Comparison of ENCODE assay signal across 20 cellular contexts in the genomic region with DNA sequence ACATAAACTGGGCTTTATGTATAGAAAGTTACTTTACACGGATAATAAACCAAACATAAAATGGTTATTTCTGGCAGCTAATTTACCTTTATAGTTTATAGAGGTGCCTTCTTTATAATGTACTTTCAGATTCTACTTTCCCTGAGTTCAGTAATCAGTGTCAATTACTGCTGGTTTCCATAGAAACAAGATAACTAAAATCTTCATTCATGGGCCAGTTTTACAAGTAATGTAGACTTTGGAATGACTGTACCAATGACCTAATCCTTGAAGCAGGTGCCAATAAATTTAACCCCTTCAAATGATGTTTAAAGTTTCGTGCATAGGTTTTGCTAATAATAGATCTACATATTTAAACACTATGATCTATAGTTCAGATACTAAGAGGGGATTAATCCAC.
DNase-seq lines count a peak whose midpoint lies in the region; ATAC-seq, FAIRE-seq and TF ChIP-seq lines count a peak whose summit lies in the region.
"Had no signal": no experiment of that assay in that cellular context is flagged by ENCODE, and none has a peak within 500 bp of the region (broad histone marks: within the 10 kb centered on the region; RNA-seq: fewer than 3 reads in every experiment).

No MANE protein-coding gene starts in this region.

- H3K9me2 ChIP-seq in SK-N-SH = no peaks in the 10 kb centered on the region

- no peak for DNase-seq in SK-N-SH
- DNase-seq in left kidney (ENCODE audit: low read depth, low spot score) = peak; percentile 12
- no peak for DNase-seq in MV-4-11 (lab: John Stamatoyannopoulos, UW)
- no peak for DNase-seq in RWPE1 (ENCODE audit: low spot score)
- no peak for DNase-seq in activated CD4-positive, alpha-beta T cell treated with anti-CD3 and anti-CD28 coated beads, Interleukin-2, amount 50 U/mL, for 1 hour
- no peak for DNase-seq in activated naive CD8-positive, alpha-beta T cell treated with anti-CD3 and anti-CD28 coated beads for 36 hours
- DNase-seq: CD4-positive, CD25-positive, alpha-beta regulatory T cell; COR-L47; KG1; NCI-H1417 treated with DMSO at 0.1 percent for 48 hours; NCI-H1930; NCI-H446 treated with DMSO at 0.1 percent for 48 hours; SHP77 had no signal

- no peaks in the 10 kb centered on the region for H3K79me2 ChIP-seq in SK-N-SH (ENCODE audit: insufficient read depth)

- no peak for ATAC-seq in SK-N-SH treated with all-trans-retinoic acid at 6 μM for 48 hours

- TF ChIP-seq EP300 in SK-N-SH (IDR thresholded peaks at IDR 0.05; ENCODE audit: borderline replicate concordance in 1 of 2, low read depth in 1 of 2, low read length in 1 of 2) = no peak

- CTCF ChIA-PET in SK-N-SH (lab: Yijun Ruan, JAX) = interaction anchor here (0.9 kb wide), 1 partner anchor 43 kb away, joined by 4 read pairs; no protein-coding TSS in a partner anchor
- CTCF ChIA-PET in RWPE1 (lab: Yijun Ruan, JAX) = no interaction called here

- H3K4me3 ChIP-seq in SK-N-SH (ENCODE audit: low read depth in 2 of 2, low read length in 1 of 2) = no peak overlapping the region
- H3K4me3 ChIP-seq: SK-N-MC had no signal

- H3K27ac Mint-ChIP-seq in activated naive CD8-positive, alpha-beta T cell treated with anti-CD3 and anti-CD28 coated beads for 36 hours = no peak overlapping the region
- H3K27ac Mint-ChIP-seq: B cell; CD4-positive, CD25-positive, alpha-beta regulatory T cell had no signal

- no peak overlapping the region for H2AFZ ChIP-seq in SK-N-SH (ENCODE audit: low read depth)

- H3K4me3 Mint-ChIP-seq in activated naive CD8-positive, alpha-beta T cell treated with anti-CD3 and anti-CD28 coated beads for 36 hours = no peak overlapping the region
- H3K4me3 Mint-ChIP-seq: B cell; CD4-positive, CD25-positive, alpha-beta regulatory T cell had no signal

- H3K27me3 ChIP-seq in SK-N-SH (ENCODE audit: insufficient read depth) = no peaks in the 10 kb centered on the region

- TF ChIP-seq RAD21 in SK-N-SH (IDR thresholded peaks at IDR 0.05; ENCODE audit: low read length) = no peak

- H3K9ac ChIP-seq in SK-N-SH = no peak overlapping the region

- H3K36me3 ChIP-seq in SK-N-SH (replicated peaks in 1 of 2; ENCODE audit: control insufficient read depth in 1 of 2, insufficient read depth in 2 of 2, low read length in 1 of 2) = no peaks in the 10 kb centered on the region

- peaks cover 4% of the 10 kb centered on the region for H3K27me3 Mint-ChIP-seq in activated naive CD8-positive, alpha-beta T cell treated with anti-CD3 and anti-CD28 coated beads for 36 hours
- H3K27me3 Mint-ChIP-seq: B cell; CD4-positive, CD25-positive, alpha-beta regulatory T cell had no signal

- H3F3A ChIP-seq in SK-N-SH (replicated peaks; ENCODE audit: insufficient read depth) = no peaks in the 10 kb centered on the region

- 38% methylated on average over 2 of the region's 2 CpGs for WGBS in SK-N-SH (ENCODE audit: low lambda C conversion rate)

- peaks cover 0 to 31% of the 10 kb centered on the region in 2 experiments; a peak in 2 of 4 replicates for H3K4me1 ChIP-seq in SK-N-SH (ENCODE audit: control insufficient read depth in 1 of 2, insufficient read depth in 2 of 2, low read depth in 1 of 2, low read length in 1 of 2)

- no peaks in the 10 kb centered on the region for H3K9me3 Mint-ChIP-seq in activated naive CD8-positive, alpha-beta T cell treated with anti-CD3 and anti-CD28 coated beads for 36 hours

- H3K9me3 ChIP-seq in SK-N-SH = no peaks in the 10 kb centered on the region

- H3K36me3 Mint-ChIP-seq in activated naive CD8-positive, alpha-beta T cell treated with anti-CD3 and anti-CD28 coated beads for 36 hours = no peaks in the 10 kb centered on the region
- H3K36me3 Mint-ChIP-seq: CD4-positive, CD25-positive, alpha-beta regulatory T cell had no signal

- no peaks in the 10 kb centered on the region for H3K4me1 Mint-ChIP-seq in activated naive CD8-positive, alpha-beta T cell treated with anti-CD3 and anti-CD28 coated beads for 36 hours
- H3K4me1 Mint-ChIP-seq: B cell; CD4-positive, CD25-positive, alpha-beta regulatory T cell had no signal

- TF ChIP-seq CTCF in SK-N-SH (IDR thresholded peaks at IDR 0.05) (no peak), RWPE1 (conservative IDR thresholded peaks at IDR 0.05; ENCODE audit: low read depth) (no peak)

- no peak overlapping the region for H3K4me2 ChIP-seq in SK-N-SH

- H3K27ac ChIP-seq in SK-N-SH (ENCODE audit: low read depth in 2 of 2, low read length in 1 of 2) = peak overlapping the region in 1 of 2 experiments; percentile 100; a peak in 2 of 4 replicates
- no peak overlapping the region for H3K27ac ChIP-seq in RWPE1
- H3K27ac ChIP-seq: SK-N-MC had no signal

- POLR2A ChIA-PET in SK-N-SH (lab: Yijun Ruan, JAX) (no interaction called here), RWPE1 (lab: Yijun Ruan, JAX; ENCODE audit: low non-redundant PET) (no interaction called here)

- peak; percentile 36 for FAIRE-seq in colon (lab: Jason Lieb, UNC)
- FAIRE-seq: GM12891, H1, RCC 7860 had no signal

- H4K20me1 ChIP-seq in SK-N-SH (ENCODE audit: insufficient read depth) = no peaks in the 10 kb centered on the region

TF ChIP-seq in SK-N-SH treated with all-trans-retinoic acid at 6 μM for 48 hours, 23 proteins besides CTCF, POLR2A, EP300 and RAD21:
- TF ChIP-seq ARNTL (CRISPR knock-in tag; IDR thresholded peaks at IDR 0.05; ENCODE audit: borderline replicate concordance, low read depth) = no peak
- TF ChIP-seq, protein P1, sequence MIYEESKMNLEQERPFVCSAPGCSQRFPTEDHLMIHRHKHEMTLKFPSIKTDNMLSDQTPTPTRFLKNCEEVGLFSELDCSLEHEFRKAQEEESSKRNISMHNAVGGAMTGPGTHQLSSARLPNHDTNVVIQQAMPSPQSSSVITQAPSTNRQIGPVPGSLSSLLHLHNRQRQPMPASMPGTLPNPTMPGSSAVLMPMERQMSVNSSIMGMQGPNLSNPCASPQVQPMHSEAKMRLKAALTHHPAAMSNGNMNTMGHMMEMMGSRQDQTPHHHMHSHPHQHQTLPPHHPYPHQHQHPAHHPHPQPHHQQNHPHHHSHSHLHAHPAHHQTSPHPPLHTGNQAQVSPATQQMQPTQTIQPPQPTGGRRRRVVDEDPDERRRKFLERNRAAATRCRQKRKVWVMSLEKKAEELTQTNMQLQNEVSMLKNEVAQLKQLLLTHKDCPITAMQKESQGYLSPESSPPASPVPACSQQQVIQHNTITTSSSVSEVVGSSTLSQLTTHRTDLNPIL (CRISPR knock-in tag; IDR thresholded peaks at IDR 0.05; ENCODE audit: low read depth) = peak; percentile 72
- no peak for TF ChIP-seq CSDC2 (CRISPR knock-in tag; IDR thresholded peaks at IDR 0.05)
- TF ChIP-seq ISL1 (CRISPR knock-in tag; IDR thresholded peaks at IDR 0.05) = peak; percentile 87
TF ChIP-seq in SK-N-SH treated with all-trans-retinoic acid at 6 μM for 48 hours: peak in this region for 2.

TF ChIP-seq in SK-N-SH, 30 proteins besides CTCF, POLR2A, EP300 and RAD21:
- TF ChIP-seq, protein P2, sequence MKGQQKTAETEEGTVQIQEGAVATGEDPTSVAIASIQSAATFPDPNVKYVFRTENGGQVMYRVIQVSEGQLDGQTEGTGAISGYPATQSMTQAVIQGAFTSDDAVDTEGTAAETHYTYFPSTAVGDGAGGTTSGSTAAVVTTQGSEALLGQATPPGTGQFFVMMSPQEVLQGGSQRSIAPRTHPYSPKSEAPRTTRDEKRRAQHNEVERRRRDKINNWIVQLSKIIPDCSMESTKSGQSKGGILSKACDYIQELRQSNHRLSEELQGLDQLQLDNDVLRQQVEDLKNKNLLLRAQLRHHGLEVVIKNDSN (IDR thresholded peaks at IDR 0.05; ENCODE audit: borderline replicate concordance, low read depth) = no peak
- TF ChIP-seq, protein P3, sequence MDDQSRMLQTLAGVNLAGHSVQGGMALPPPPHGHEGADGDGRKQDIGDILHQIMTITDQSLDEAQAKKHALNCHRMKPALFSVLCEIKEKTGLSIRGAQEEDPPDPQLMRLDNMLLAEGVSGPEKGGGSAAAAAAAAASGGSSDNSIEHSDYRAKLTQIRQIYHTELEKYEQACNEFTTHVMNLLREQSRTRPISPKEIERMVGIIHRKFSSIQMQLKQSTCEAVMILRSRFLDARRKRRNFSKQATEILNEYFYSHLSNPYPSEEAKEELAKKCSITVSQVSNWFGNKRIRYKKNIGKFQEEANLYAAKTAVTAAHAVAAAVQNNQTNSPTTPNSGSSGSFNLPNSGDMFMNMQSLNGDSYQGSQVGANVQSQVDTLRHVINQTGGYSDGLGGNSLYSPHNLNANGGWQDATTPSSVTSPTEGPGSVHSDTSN (IDR thresholded peaks at IDR 0.05) = no peak
- TF ChIP-seq TCF12 (IDR thresholded peaks at IDR 0.05) = no peak
- no peak for TF ChIP-seq MXI1 (IDR thresholded peaks at IDR 0.05; ENCODE audit: low read depth, low read length)
